ENCODE assay signal across 8 cellular contexts in the genomic region with DNA sequence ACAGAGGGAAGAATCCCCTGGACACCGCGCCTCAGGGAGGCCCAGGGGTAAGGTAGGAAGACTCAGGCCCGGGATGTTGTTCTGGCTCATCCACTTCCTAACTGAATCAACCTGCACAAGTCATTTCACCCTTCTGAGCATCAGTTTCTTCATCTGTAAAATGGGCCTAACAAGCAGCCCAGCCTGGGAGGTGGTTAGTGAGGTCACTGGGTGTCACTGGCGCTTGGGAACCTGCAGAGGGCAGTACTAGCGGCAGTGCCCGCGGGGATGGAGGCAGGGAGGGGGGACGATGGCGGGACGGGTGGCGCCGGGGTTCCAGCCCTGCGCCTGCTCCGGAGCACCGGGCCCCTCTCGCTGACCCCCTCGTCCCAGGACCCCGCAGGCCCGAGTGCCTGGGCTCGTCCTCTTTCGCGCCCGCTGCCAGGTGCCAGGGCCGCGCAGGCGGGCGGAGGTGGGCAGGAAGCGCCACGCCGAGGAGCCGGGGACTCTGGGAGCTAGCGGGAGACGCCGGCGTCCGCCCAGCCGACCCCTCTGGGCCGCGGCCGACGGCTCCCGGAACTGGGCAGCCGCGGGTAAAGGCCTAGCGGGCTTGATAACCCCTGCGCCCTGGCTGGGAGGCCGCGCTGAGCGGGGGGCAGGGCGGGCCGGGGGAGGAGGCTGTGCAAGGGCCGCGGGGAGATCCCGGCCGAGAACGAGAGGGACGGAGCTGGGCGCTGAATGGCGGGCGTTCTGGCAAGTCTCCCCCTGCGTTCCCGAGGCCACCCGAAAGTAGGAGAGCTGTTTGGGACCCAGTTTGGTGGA. TPM values are rescaled to one million over a fixed set of nuclear protein-coding genes. Genes with fewer than 3 reads are reported as not detected.
DNase-seq lines count a peak whose midpoint lies in the region; ATAC-seq and TF ChIP-seq lines count a peak whose summit lies in the region.

A gene with protein sequence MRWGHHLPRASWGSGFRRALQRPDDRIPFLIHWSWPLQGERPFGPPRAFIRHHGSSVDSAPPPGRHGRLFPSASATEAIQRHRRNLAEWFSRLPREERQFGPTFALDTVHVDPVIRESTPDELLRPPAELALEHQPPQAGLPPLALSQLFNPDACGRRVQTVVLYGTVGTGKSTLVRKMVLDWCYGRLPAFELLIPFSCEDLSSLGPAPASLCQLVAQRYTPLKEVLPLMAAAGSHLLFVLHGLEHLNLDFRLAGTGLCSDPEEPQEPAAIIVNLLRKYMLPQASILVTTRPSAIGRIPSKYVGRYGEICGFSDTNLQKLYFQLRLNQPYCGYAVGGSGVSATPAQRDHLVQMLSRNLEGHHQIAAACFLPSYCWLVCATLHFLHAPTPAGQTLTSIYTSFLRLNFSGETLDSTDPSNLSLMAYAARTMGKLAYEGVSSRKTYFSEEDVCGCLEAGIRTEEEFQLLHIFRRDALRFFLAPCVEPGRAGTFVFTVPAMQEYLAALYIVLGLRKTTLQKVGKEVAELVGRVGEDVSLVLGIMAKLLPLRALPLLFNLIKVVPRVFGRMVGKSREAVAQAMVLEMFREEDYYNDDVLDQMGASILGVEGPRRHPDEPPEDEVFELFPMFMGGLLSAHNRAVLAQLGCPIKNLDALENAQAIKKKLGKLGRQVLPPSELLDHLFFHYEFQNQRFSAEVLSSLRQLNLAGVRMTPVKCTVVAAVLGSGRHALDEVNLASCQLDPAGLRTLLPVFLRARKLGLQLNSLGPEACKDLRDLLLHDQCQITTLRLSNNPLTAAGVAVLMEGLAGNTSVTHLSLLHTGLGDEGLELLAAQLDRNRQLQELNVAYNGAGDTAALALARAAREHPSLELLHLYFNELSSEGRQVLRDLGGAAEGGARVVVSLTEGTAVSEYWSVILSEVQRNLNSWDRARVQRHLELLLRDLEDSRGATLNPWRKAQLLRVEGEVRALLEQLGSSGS (plus strand): TSS at position 255 of the 801 bp plus-strand sequence. CDS start 2,679 bp downstream, outside the sequence.

- peaks cover under 1% of the 10 kb centered on the region for H3K27me3 Mint-ChIP-seq in activated naive CD4-positive, alpha-beta T cell treated with anti-CD3 and anti-CD28 coated beads, Interleukin-2, amount 10 ng/mL, durations not matched to agents 7 days and 5 days

- TF ChIP-seq RAD21 in Ishikawa (IDR thresholded peaks at IDR 0.05; ENCODE audit: low read depth), result peak; percentile 59

- peak within 1 kb of the TSS; percentile 89 for H3K4me3 Mint-ChIP-seq in activated naive CD4-positive, alpha-beta T cell treated with anti-CD3 and anti-CD28 coated beads, Interleukin-2, amount 10 ng/mL, durations not matched to agents 7 days and 5 days

- peak within 1 kb of the TSS; percentile 55 for H3K27ac ChIP-seq in temporal lobe (ENCODE audit: low read depth, low read length)

- H3K27ac Mint-ChIP-seq in activated naive CD4-positive, alpha-beta T cell treated with anti-CD3 and anti-CD28 coated beads, Interleukin-2, amount 10 ng/mL, durations not matched to agents 7 days and 5 days, result peak within 1 kb of the TSS; percentile 93

- CTCF ChIA-PET in activated naive CD4-positive, alpha-beta T cell treated with anti-CD3 and anti-CD28 coated beads, Interleukin-2, amount 10 ng/mL, durations not matched to agents 7 days and 5 days (lab: Charles Lee), result interaction anchor here (0.7 to 2.2 kb wide), 19 partner anchors 8 to 170 kb away, joined by 3 to 14 read pairs (median 5); no protein-coding TSS in a partner anchor

- H3K36me3 Mint-ChIP-seq in activated naive CD4-positive, alpha-beta T cell treated with anti-CD3 and anti-CD28 coated beads, Interleukin-2, amount 10 ng/mL, durations not matched to agents 7 days and 5 days, result peaks cover 6% of the 10 kb centered on the region

- ATAC-seq in GM21529 (IDR thresholded peaks at IDR 0.05; ENCODE audit: unreplicated experiment), result peak; percentile 94
- peak; percentile 87 for ATAC-seq in omental fat pad (ENCODE audit: low FRiP score)

- TF ChIP-seq CTCF in omental fat pad (IDR thresholded peaks at IDR 0.05), result no peak

- no peaks in the 10 kb centered on the region for H3K9me3 Mint-ChIP-seq in activated naive CD4-positive, alpha-beta T cell treated with anti-CD3 and anti-CD28 coated beads, Interleukin-2, amount 10 ng/mL, durations not matched to agents 7 days and 5 days

- no peak for TF ChIP-seq EP300 in Ishikawa (IDR thresholded peaks at IDR 0.05; ENCODE audit: borderline replicate concordance)

- DNase-seq in DMS79 treated with DMSO at 0.1 percent for 48 hours (lab: John Stamatoyannopoulos, UW) (peak; percentile 85), SK-MEL-5 (ENCODE audit: low read depth, low spot score) (peak; percentile 83), glomerular endothelial cell (ENCODE audit: extremely low read depth, low read depth, low spot score) (no peak), omental fat pad (ENCODE audit: low spot score) (peak; percentile 55)
- peak; percentile 89 for DNase-seq in activated naive CD4-positive, alpha-beta T cell treated with anti-CD3 and anti-CD28 coated beads, Interleukin-2, amount 10 ng/mL, durations not matched to agents 7 days and 5 days

- H3K4me1 Mint-ChIP-seq in activated naive CD4-positive, alpha-beta T cell treated with anti-CD3 and anti-CD28 coated beads, Interleukin-2, amount 10 ng/mL, durations not matched to agents 7 days and 5 days, result peaks cover 27% of the 10 kb centered on the region

- in situ Hi-C loops in SK-MEL-5 (cut with HindIII; ENCODE audit: low pct_unique_long_range_greater_than_20kb, low sequenced_read_pairs), result no loop called here

TF ChIP-seq in Ishikawa, 13 proteins besides CTCF, POLR2A, EP300 and RAD21:
- TF ChIP-seq EGR1 (IDR thresholded peaks at IDR 0.05), result no peak
- TF ChIP-seq ZBTB7A (IDR thresholded peaks at IDR 0.05; ENCODE audit: low read depth), result peak; percentile 9; the same call in 1 of the 2 replicates
- TF ChIP-seq YY1 (IDR thresholded peaks at IDR 0.05; ENCODE audit: low read depth), result peak; percentile 83
- peak; percentile 78 for TF ChIP-seq TAF1 (IDR thresholded peaks at IDR 0.05; ENCODE audit: low read depth)
- no peak for TF ChIP-seq CEBPB (IDR thresholded peaks at IDR 0.05)
- 0 out of 2 replicates have a peak, but pooled peaks have one; percentile 24 for TF ChIP-seq USF1 (IDR thresholded peaks at IDR 0.05)
- TF ChIP-seq, protein P1, sequence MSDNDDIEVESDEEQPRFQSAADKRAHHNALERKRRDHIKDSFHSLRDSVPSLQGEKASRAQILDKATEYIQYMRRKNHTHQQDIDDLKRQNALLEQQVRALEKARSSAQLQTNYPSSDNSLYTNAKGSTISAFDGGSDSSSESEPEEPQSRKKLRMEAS (IDR thresholded peaks at IDR 0.05), result peak; percentile 66
- TF ChIP-seq NFIC (IDR thresholded peaks at IDR 0.05), result no peak
- TF ChIP-seq TEAD4 (IDR thresholded peaks at IDR 0.05), result no peak; the same call in 1 of the 2 replicates
- no peak; the same call in 1 of the 2 replicates for TF ChIP-seq CREB1 (IDR thresholded peaks at IDR 0.05; ENCODE audit: low read depth)
- no peak for TF ChIP-seq FOXM1 (IDR thresholded peaks at IDR 0.05; ENCODE audit: borderline replicate concordance, low read depth)
- no peak for TF ChIP-seq REST (IDR thresholded peaks at IDR 0.05; ENCODE audit: low read depth)

RNA-seq across cellular contexts. Expression of the gene that starts here (rescaled TPM):
- total RNA-seq in SK-MEL-5 (2014; rRNA removed; shearing (Covaris generic)), result 8.7 and 11.5 TPM in 2 replicates
- polyA plus RNA-seq in SK-MEL-5 (2015; cell fraction: cytosol; rRNA removed), result 17.3 and 23.0 TPM in 2 replicates
- 23.6 and 31.7 TPM in 2 replicates for polyA plus RNA-seq in SK-MEL-5 (2015; cell fraction: nucleus; rRNA removed)
- total RNA-seq in glomerular endothelial cell (21.6 and 23.3 TPM in 2 replicates), omental fat pad (10 to 100 TPM in 3 of 4 donors, 1 to 10 TPM in 1; 7.9 to 26.0 (median 14.7) TPM), temporal lobe (3.9 TPM)
